Comparison of ENCODE assay signal across 19 cellular contexts in genomic region chr22:29121124-29121523, GRCh38. TPM values are rescaled to one million over a fixed set of nuclear protein-coding genes. Genes with fewer than 3 reads are reported as not detected.
A peak's percentile ranks its signal among the peaks of the same experiment; 100 is the strongest.
DNase-seq lines count a peak whose midpoint lies in the region; ATAC-seq, FAIRE-seq and TF ChIP-seq lines count a peak whose summit lies in the region.
"Had no signal": no experiment of that assay in that cellular context is flagged by ENCODE, and none has a peak within 500 bp of the region (broad histone marks: within the 10 kb centered on the region; RNA-seq: fewer than 3 reads in every experiment).

No MANE protein-coding gene starts in this region.

- intact Hi-C loops in K562 (cut with micrococcal nuclease), result no loop called here
- intact Hi-C loops in sciatic nerve (cut with DNase I), result no loop called here
- intact Hi-C loops in head of caudate nucleus (cut with DNase I), result no loop called here

- no peak for TF ChIP-seq RAD21 in K562 (CRISPR knock-in tag; conservative IDR thresholded peaks at IDR 0.05 in 1 of 2, IDR thresholded peaks at IDR 0.05 in 1 of 2)

- no peaks in the 10 kb centered on the region for H3K36me3 ChIP-seq in K562 (ENCODE audit: control insufficient read depth, insufficient read depth, low read length)
- H3K36me3 ChIP-seq: MG63 had no signal

- no peak for TF ChIP-seq EP300 in K562 (IDR thresholded peaks at IDR 0.05; ENCODE audit: low read length)

- no TSS peak for BruUV-seq in K562 (replicated peaks; lab: Mats Ljungman, UMichigan)

- H3K4me1 ChIP-seq in K562 (replicated peaks in 1 of 2; ENCODE audit: control insufficient read depth in 2 of 2, insufficient read depth in 2 of 2, low read length in 2 of 2), result peaks cover 0 to 2% of the 10 kb centered on the region in 2 experiments; a peak in 2 of 5 replicates

- WGBS in K562 (ENCODE audit: insufficient coverage, low coverage, missing lambda C conversion rate), result 44% methylated on average over 4 of the region's 5 CpGs

- H4K20me1 ChIP-seq in K562 (replicated peaks; ENCODE audit: control insufficient read depth, insufficient read depth, low read length), result no peaks in the 10 kb centered on the region

- no peaks in the 10 kb centered on the region for H3K79me2 ChIP-seq in K562 (ENCODE audit: control insufficient read depth, insufficient read depth, low read length)

- FAIRE-seq in K562 (lab: Jason Lieb, UNC), result no peak
- FAIRE-seq: RCC 7860 had no signal

- H3K4me2 ChIP-seq in K562 (ENCODE audit: insufficient read depth, low read length), result no peak overlapping the region
- H3K4me2 ChIP-seq: KMS-11 had no signal

- H3K9me1 ChIP-seq in K562 (ENCODE audit: control insufficient read depth, insufficient read depth, low read length), result no peaks in the 10 kb centered on the region

- TF ChIP-seq CTCF in AG10803 (conservative IDR thresholded peaks at IDR 0.05; ENCODE audit: low read length), result no peak
- no peak for TF ChIP-seq CTCF in K562 (IDR thresholded peaks at IDR 0.05 in 2 of 3, conservative IDR thresholded peaks at IDR 0.05 in 1 of 3; ENCODE audit: insufficient read depth in 2 of 3, low read depth in 1 of 3, low read length in 3 of 3)

- in situ Hi-C loops in K562 (cut with MboI), result no loop called here

- POLR2A ChIA-PET in K562 (lab: Yijun Ruan, JAX), result interaction anchor here (0.6 kb wide), 1 partner anchor 47 kb away, joined by 3 read pairs; no protein-coding TSS in a partner anchor

- DNase-seq in AG10803 (ENCODE audit: low read depth) (peak; percentile 20), K562 (ENCODE audit: extremely low read depth in 1 of 4, low spot score in 3 of 4) (no peak), fibroblast of the conjunctiva (ENCODE audit: low read depth) (peak; percentile 43), sciatic nerve (ENCODE audit: low spot score) (no peak), A172 (ENCODE audit: low spot score) (no peak), head of caudate nucleus (no peak)
- no peak for DNase-seq in activated CD4-positive, CD25-positive, alpha-beta regulatory T cell treated with anti-CD3 and anti-CD28 coated beads, Interleukin-2, amount 50 U/mL, for 72 hours
- DNase-seq: AML-193, MG63, NCI-H1930, NCI-H2171, NCI-H510A, SHP77 had no signal

- H3K9ac ChIP-seq in K562 (ENCODE audit: insufficient read depth in 1 of 2, low read depth in 2 of 2, low read length in 2 of 2), result no peak overlapping the region
- H3K9ac ChIP-seq: KMS-11 had no signal

- no peaks in the 10 kb centered on the region for H3K27me3 ChIP-seq in K562 (ENCODE audit: control insufficient read depth in 2 of 2, insufficient read depth in 2 of 2, low read length in 2 of 2)
- H3K27me3 ChIP-seq: MG63 had no signal

- no peaks in the 10 kb centered on the region for H3K9me3 ChIP-seq in K562 (replicated peaks; ENCODE audit: control insufficient read depth, insufficient read depth, low read depth, low read length)

- TF ChIP-seq POLR2A in K562 (conservative IDR thresholded peaks at IDR 0.05), result no peak

- ATAC-seq in K562, result no peak
- peak; percentile 70 for ATAC-seq in sciatic nerve
- ATAC-seq in GM18870 (IDR thresholded peaks at IDR 0.05; ENCODE audit: unreplicated experiment), result no peak
- ATAC-seq: HCT116 had no signal

- no peak overlapping the region for H3K27ac ChIP-seq in K562 (ENCODE audit: extremely low read depth, low read depth, low read length)
- H3K27ac ChIP-seq: HL-60, KMS-11 had no signal

- H3K4me3 ChIP-seq in AG10803 (ENCODE audit: low read length) (no peak overlapping the region), K562 (no peak overlapping the region)
- H3K4me3 ChIP-seq: MG63 had no signal

- no peak overlapping the region for H2AFZ ChIP-seq in K562 (ENCODE audit: low read depth, low read length)

- CTCF ChIA-PET in K562 (lab: Yijun Ruan, JAX; ENCODE audit: low intra/inter-chr PET ratio), result no interaction called here

TF ChIP-seq in K562, 482 proteins besides CTCF, POLR2A, EP300 and RAD21 (continues in another document):
- TF ChIP-seq ESRRA (IDR thresholded peaks at IDR 0.05; ENCODE audit: borderline replicate concordance, low read depth) (no peak), FOSL1 (tag; conservative IDR thresholded peaks at IDR 0.05) (no peak), ZBTB34 (CRISPR knock-in tag; IDR thresholded peaks at IDR 0.05) (no peak), CEBPZ (IDR thresholded peaks at IDR 0.05; ENCODE audit: borderline replicate concordance, low read depth, low read length) (no peak), CEBPB (tag; IDR thresholded peaks at IDR 0.05) (peak; percentile 76), ZNF589 (CRISPR knock-in tag; IDR thresholded peaks at IDR 0.05; ENCODE audit: low read depth) (no peak)

RNA-seq across cellular contexts. Expression of gene KREMEN1, which starts 48.3 kb away (rescaled TPM):
- total RNA-seq in K562 (2011; cell fraction: chromatin; rRNA removed; ENCODE audit: low replicate concordance), result 3.6 and 5.0 TPM in 2 replicates
- total RNA-seq in K562 (2011; cell fraction: nucleolus; rRNA removed), result 4.2 and 4.5 TPM in 2 replicates
- 5.6 and 6.4 TPM in 2 replicates for total RNA-seq in K562 (2011; cell fraction: nucleoplasm; rRNA removed)
- 3.8 and 5.1 TPM in 2 replicates for total RNA-seq in K562 (2014; rRNA removed)
- 3.8 and 4.3 TPM in 2 replicates for total RNA-seq in K562 (2014; rRNA removed; fragmentation: Illumina TruSeq; extraction: Trizol)
- total RNA-seq in K562 (2015; rRNA removed; fragmentation: Illumina TruSeq; extraction: Trizol), result 5.0 and 6.1 TPM in 2 replicates
- 8.8 and 11.5 TPM in 2 replicates for total RNA-seq in K562 (2021)
- 2.2 and 3.2 TPM in 2 replicates for polyA plus RNA-seq in K562 (2011; rRNA removed)
- polyA plus RNA-seq in K562 (2011; cell fraction: cytosol; rRNA removed), result 3.2 and 6.4 TPM in 2 replicates
- polyA plus RNA-seq in K562 (2011; cell fraction: nucleus; rRNA removed), result 1.1 and 3.0 TPM in 2 replicates
- 6.8 and 12.0 TPM in 2 replicates for polyA plus RNA-seq in K562 (2012)
- 8.9 and 10.1 TPM in 2 replicates for polyA plus RNA-seq in K562 (2014; fragmentation: Illumina TruSeq; extraction: Trizol)
- 1 to 10 TPM in 1 of 2 experiments, under 1 TPM in 1; 0.69 to 1.3 TPM for polyA plus RNA-seq in K562 (2014; fragmentation: Nextera tagmentation; extraction: Ambion mirVana)
- polyA plus RNA-seq in K562 (2014; rRNA removed), result 4.5 and 4.9 TPM in 2 replicates
- polyA minus RNA-seq in K562 (2011; rRNA and poly(A)+ RNA removed), result 1.3 and 2.4 TPM in 2 replicates
- polyA minus RNA-seq in K562 (2011; cell fraction: cytosol; rRNA and poly(A)+ RNA removed), result 2.7 and 4.5 TPM in 2 replicates
- 0.33 and 0.54 TPM in 2 replicates for polyA minus RNA-seq in K562 (2011; cell fraction: nucleus; rRNA and poly(A)+ RNA removed)
- 21.5 TPM for total RNA-seq in sciatic nerve
- 2.0 and 2.1 TPM in 2 replicates for total RNA-seq in A172 (2014; rRNA removed; shearing (Covaris generic))

RNA-seq across cellular contexts. Expression of gene C22orf31, which starts 59.5 kb away (rescaled TPM):
- total RNA-seq in K562 (2011; cell fraction: chromatin; rRNA removed; ENCODE audit: low replicate concordance), result not detected in 2 replicates
- not detected in 2 replicates for total RNA-seq in K562 (2011; cell fraction: nucleolus; rRNA removed)
- total RNA-seq in K562 (2011; cell fraction: nucleoplasm; rRNA removed), result not detected in 2 replicates
- not detected in 2 replicates for total RNA-seq in K562 (2014; rRNA removed)
- total RNA-seq in K562 (2014; rRNA removed; fragmentation: Illumina TruSeq; extraction: Trizol), result not detected in 2 replicates
- not detected in 2 replicates for total RNA-seq in K562 (2015; rRNA removed; fragmentation: Illumina TruSeq; extraction: Trizol)
- not detected in 2 replicates for total RNA-seq in K562 (2021)
- not detected in 2 replicates for polyA plus RNA-seq in K562 (2011; rRNA removed)
- not detected in 2 replicates for polyA plus RNA-seq in K562 (2011; cell fraction: cytosol; rRNA removed)
- not detected in 2 replicates for polyA plus RNA-seq in K562 (2011; cell fraction: nucleus; rRNA removed)
- not detected in 2 replicates for polyA plus RNA-seq in K562 (2012)
- polyA plus RNA-seq in K562 (2014; fragmentation: Illumina TruSeq; extraction: Trizol), result not detected in 2 replicates
- not detected for polyA plus RNA-seq in K562 (2014; fragmentation: Nextera tagmentation; extraction: Ambion mirVana)
- not detected in 2 replicates for polyA plus RNA-seq in K562 (2014; rRNA removed)
- polyA minus RNA-seq in K562 (2011; rRNA and poly(A)+ RNA removed), result not detected in 2 replicates
- not detected in 2 replicates for polyA minus RNA-seq in K562 (2011; cell fraction: cytosol; rRNA and poly(A)+ RNA removed)
- not detected in 2 replicates for polyA minus RNA-seq in K562 (2011; cell fraction: nucleus; rRNA and poly(A)+ RNA removed)
- total RNA-seq in sciatic nerve, result not detected
- total RNA-seq in A172 (2014; rRNA removed; shearing (Covaris generic)), result not detected in 2 replicates
- total RNA-seq: A673 had no signal

Comparison
In these comparisons a context has a peak if more than half of its experiments do, and no peak if none do; other contexts are left out.
1. DNase-seq: peak in AG10803 (single experiment) and fibroblast of the conjunctiva (single experiment); none in K562 (0 of 4), sciatic nerve (single experiment), activated CD4-positive, CD25-positive, alpha-beta regulatory T cell treated with anti-CD3 and anti-CD28 coated beads, Interleukin-2, amount 50 U/mL, for 72 hours (single experiment), A172 (single experiment) and head of caudate nucleus (0 of 42).